8 cellular contexts compared by ENCODE assay signal in the genomic region with DNA sequence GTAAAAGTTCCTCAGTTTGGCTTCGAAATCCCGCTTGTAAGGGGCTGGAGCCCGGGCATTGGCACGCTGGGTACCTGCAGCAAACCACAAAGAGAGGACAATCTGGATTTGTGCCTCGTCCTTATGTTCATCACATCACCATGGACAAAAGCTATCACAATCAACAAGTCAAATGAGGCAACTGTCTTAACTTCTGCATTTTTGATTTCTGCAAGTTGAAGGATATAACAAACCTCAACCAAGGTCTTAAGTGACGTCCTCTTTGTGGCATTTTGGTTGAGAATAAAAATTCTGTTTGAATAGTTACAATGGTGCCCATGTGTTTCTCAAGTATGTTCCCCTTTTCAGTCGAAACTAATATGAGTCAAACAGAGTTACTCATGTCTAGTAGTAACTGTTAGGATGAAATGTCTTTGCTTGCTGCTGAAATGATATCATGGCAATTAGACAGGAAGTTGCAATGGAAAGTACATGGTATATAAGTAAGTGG.
DNase-seq lines count a peak whose midpoint lies in the region; ATAC-seq and TF ChIP-seq lines count a peak whose summit lies in the region.

No MANE protein-coding gene starts in this region.

- H4K91ac ChIP-seq in IMR-90 (ENCODE audit: insufficient read depth, low read depth, low read length) = no peak overlapping the region

- peak overlapping the region; percentile 100 for H3K27ac Mint-ChIP-seq in activated naive CD8-positive, alpha-beta T cell
- H3K27ac Mint-ChIP-seq in natural killer cell = peak overlapping the region; percentile 97

- no peak overlapping the region for H3K56ac ChIP-seq in IMR-90 (ENCODE audit: extremely low read depth, insufficient read depth, low read length)

- H3K4me1 Mint-ChIP-seq in activated naive CD8-positive, alpha-beta T cell (ENCODE audit: low read depth) = peaks cover 79% of the 10 kb centered on the region
- H3K4me1 Mint-ChIP-seq in natural killer cell = peaks cover 51 to 76% of the 10 kb centered on the region in 2 donors

- BruUV-seq in IMR-90 (replicated peaks; lab: Mats Ljungman, UMichigan) = no TSS peak

- POLR2A ChIA-PET in GM10248 (lab: Yijun Ruan, JAX) = no interaction called here
- POLR2A ChIA-PET in IMR-90 (lab: Charles Lee; ENCODE audit: unreplicated experiment) = no interaction called here

- H3K4me3 Mint-ChIP-seq in activated naive CD8-positive, alpha-beta T cell = peak overlapping the region; percentile 86
- peak overlapping the region; percentile 82 for H3K4me3 Mint-ChIP-seq in natural killer cell

- no peak for TF ChIP-seq POLR2A in IMR-90 (IDR thresholded peaks at IDR 0.05; ENCODE audit: low read depth, low read length)

- H4K5ac ChIP-seq in IMR-90 (ENCODE audit: low read depth, low read length) = no peak overlapping the region

- peak overlapping the region; percentile 23; the same call in 1 of the 2 replicates for H2AK5ac ChIP-seq in IMR-90 (ENCODE audit: low read depth, low read length)

- peak overlapping the region; percentile 66; the same call in 1 of the 2 replicates for H2BK20ac ChIP-seq in IMR-90 (ENCODE audit: low read depth, low read length)

- H4K8ac ChIP-seq in IMR-90 (ENCODE audit: low read depth in 2 of 2, low read length in 2 of 2) = no peak overlapping the region

- TF ChIP-seq RAD21 in IMR-90 (IDR thresholded peaks at IDR 0.05; ENCODE audit: low read length) = no peak

- peaks cover 0 to 4% of the 10 kb centered on the region in 2 experiments; a peak in 1 of 4 replicates for H3K79me1 ChIP-seq in IMR-90 (ENCODE audit: low read depth in 1 of 2, low read length in 2 of 2)

- H3K4me3 ChIP-seq in IMR-90 (ENCODE audit: insufficient read depth, low read depth, low read length) (no peak overlapping the region), dorsolateral prefrontal cortex (no peak overlapping the region)

- H3K14ac ChIP-seq in IMR-90 (replicated peaks; ENCODE audit: low read depth, low read length) = no peak overlapping the region; the same call in 1 of the 2 replicates

- H2BK5ac ChIP-seq in IMR-90 (ENCODE audit: low read depth, low read length, poor library complexity, severe bottlenecking) = peak overlapping the region; percentile 4

- peaks cover 10% of the 10 kb centered on the region; the same call in 1 of the 2 replicates for H3K4me1 ChIP-seq in IMR-90 (ENCODE audit: control insufficient read depth, insufficient read depth, low read length)

- H2BK120ac ChIP-seq in IMR-90 (ENCODE audit: low read depth, low read length) = peak overlapping the region; percentile 34; the same call in 1 of the 2 replicates

- dilution Hi-C loops in IMR-90 (cut with HindIII; ENCODE audit: low sequenced_read_pairs, unreplicated experiment) = no loop called here

- CTCF ChIA-PET in GM10248 (lab: Yijun Ruan, JAX) = interaction anchor here (0.8 to 2.4 kb wide), 5 partner anchors 13 to 163 kb away, joined by 3 to 10 read pairs (median 4); no protein-coding TSS in a partner anchor
- CTCF ChIA-PET in IMR-90 (lab: Yijun Ruan, JAX) = no interaction called here

- TF ChIP-seq CTCF in GM10248 (IDR thresholded peaks at IDR 0.05; ENCODE audit: control extremely low read depth, extremely low read depth, low read depth, missing control alignments) (no peak), IMR-90 (conservative IDR thresholded peaks at IDR 0.05; ENCODE audit: low read depth, low read length) (no peak), natural killer cell (IDR thresholded peaks at IDR 0.05) (no peak), dorsolateral prefrontal cortex (IDR thresholded peaks at IDR 0.05 in 54 of 56, conservative IDR thresholded peaks at IDR 0.05 in 2 of 56; ENCODE audit: low read depth in 1 of 56, partially characterized antibody in 56 of 56) (no peak)

- H3K23ac ChIP-seq in IMR-90 (ENCODE audit: low read depth, low read length) = no peak overlapping the region

- H3K4me2 ChIP-seq in IMR-90 (ENCODE audit: low read depth, low read length) = no peak overlapping the region

- no peak overlapping the region for H3K27ac ChIP-seq in IMR-90 (ENCODE audit: insufficient read depth, low read length)
- peak overlapping the region in 5 of 59 donors; percentile 2 to 51 (median 25) for H3K27ac ChIP-seq in dorsolateral prefrontal cortex

- DNase-seq in GM10248 (ENCODE audit: extremely low spot score) (peak; percentile 56), IMR-90 (peak; percentile 71), natural killer cell (no peak), NCI-H82 (lab: John Stamatoyannopoulos, UW) (no peak), NCI-H1092 (lab: John Stamatoyannopoulos, UW) (no peak), dorsolateral prefrontal cortex (no peak)

- no peak overlapping the region for H2AFZ ChIP-seq in IMR-90 (replicated peaks; ENCODE audit: low read length, poor library complexity)

- H3K9ac ChIP-seq in IMR-90 (ENCODE audit: low read depth, low read length) = no peak overlapping the region

- no peaks in the 10 kb centered on the region for H3K9me3 ChIP-seq in IMR-90 (ENCODE audit: control insufficient read depth, insufficient read depth, low read length)

- in situ Hi-C loops in IMR-90 (cut with MboI; ENCODE audit: low sequenced_read_pairs) = no loop called here

- no peaks in the 10 kb centered on the region for H3K36me3 ChIP-seq in IMR-90 (ENCODE audit: control insufficient read depth, insufficient read depth, low read length)

- no peak overlapping the region for H2AK9ac ChIP-seq in IMR-90 (replicated peaks; ENCODE audit: low read depth, low read length, poor library complexity)

- H3K27me3 ChIP-seq in IMR-90 (ENCODE audit: control insufficient read depth, insufficient read depth, low read length) (no peaks in the 10 kb centered on the region), dorsolateral prefrontal cortex (no peaks in the 10 kb centered on the region)

- H3K36me3 Mint-ChIP-seq in activated naive CD8-positive, alpha-beta T cell = no peaks in the 10 kb centered on the region
- H3K36me3 Mint-ChIP-seq in natural killer cell = no peaks in the 10 kb centered on the region

- H2BK15ac ChIP-seq in IMR-90 (ENCODE audit: low read depth, low read length) = peak overlapping the region; percentile 28; the same call in 2 of the 3 replicates

- no peaks in the 10 kb centered on the region for H3K27me3 Mint-ChIP-seq in activated naive CD8-positive, alpha-beta T cell
- no peaks in the 10 kb centered on the region for H3K27me3 Mint-ChIP-seq in natural killer cell (ENCODE audit: low read depth in 2 of 2)

- intact Hi-C loops in IMR-90 (cut with micrococcal nuclease) = no loop called here
- intact Hi-C loops in natural killer cell (cut with micrococcal nuclease) = loop anchor here (5.0 kb wide), 2 partner anchors 35 to 585 kb away; a partner anchor contains a TSS
- intact Hi-C loops in dorsolateral prefrontal cortex (cut with DNase I) = no loop called here

- peak overlapping the region; percentile 9; the same call in 1 of the 2 replicates for H3K18ac ChIP-seq in IMR-90 (ENCODE audit: low read depth, low read length)

- no peaks in the 10 kb centered on the region for H3K9me3 Mint-ChIP-seq in activated naive CD8-positive, alpha-beta T cell (ENCODE audit: low read depth)
- peaks cover 0 to 4% of the 10 kb centered on the region in 2 donors for H3K9me3 Mint-ChIP-seq in natural killer cell

- WGBS in IMR-90 (ENCODE audit: extremely low coverage in 2 of 2, insufficient read length in 1 of 2), 2 experiments = 93% methylated on average over 4 of the region's 7 CpGs; no CpG with 5 or more reads in 1 of the 2 experiments

- ATAC-seq in GM21528 (IDR thresholded peaks at IDR 0.05; ENCODE audit: low FRiP score, unreplicated experiment) = peak; percentile 76
- no peak for ATAC-seq in IMR-90 (ENCODE audit: low read depth)
- peak; percentile 76 to 86 (median 77) for ATAC-seq in natural killer cell

- H3K4ac ChIP-seq in IMR-90 (ENCODE audit: low read depth, low read length) = 0 out of 2 replicates have a peak overlapping the region, but pooled peaks have one; percentile 42

- peaks cover 18% of the 10 kb centered on the region for H3K9me1 ChIP-seq in IMR-90 (ENCODE audit: insufficient read depth, low read length)

- no peaks in the 10 kb centered on the region for H4K20me1 ChIP-seq in IMR-90 (ENCODE audit: insufficient read depth, low read length)

TF ChIP-seq in IMR-90, 13 proteins besides CTCF, POLR2A, EP300 and RAD21:
- peak; percentile 46; the same call in 1 of the 2 replicates for TF ChIP-seq CEBPB (IDR thresholded peaks at IDR 0.05; ENCODE audit: low read depth, low read length)
- TF ChIP-seq, protein P1, sequence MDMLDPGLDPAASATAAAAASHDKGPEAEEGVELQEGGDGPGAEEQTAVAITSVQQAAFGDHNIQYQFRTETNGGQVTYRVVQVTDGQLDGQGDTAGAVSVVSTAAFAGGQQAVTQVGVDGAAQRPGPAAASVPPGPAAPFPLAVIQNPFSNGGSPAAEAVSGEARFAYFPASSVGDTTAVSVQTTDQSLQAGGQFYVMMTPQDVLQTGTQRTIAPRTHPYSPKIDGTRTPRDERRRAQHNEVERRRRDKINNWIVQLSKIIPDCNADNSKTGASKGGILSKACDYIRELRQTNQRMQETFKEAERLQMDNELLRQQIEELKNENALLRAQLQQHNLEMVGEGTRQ (IDR thresholded peaks at IDR 0.05; ENCODE audit: low read depth, low read length) = no peak

Comparison
In these comparisons a context has a peak if more than half of its experiments do, and no peak if none do; other contexts are left out.
1. DNase-seq: peak in GM10248 (single experiment) and IMR-90 (single experiment); none in natural killer cell (single experiment), NCI-H82 (single experiment), NCI-H1092 (single experiment) and dorsolateral prefrontal cortex (0 of 10).